In genomic region chr3:153115326-153115725, GRCh38 we compare ENCODE assay signal across 33 cellular contexts. TPM values are rescaled to one million over a fixed set of nuclear protein-coding genes. Genes with fewer than 3 reads are reported as not detected.
A peak's percentile ranks its signal among the peaks of the same experiment; 100 is the strongest.
DNase-seq lines count a peak whose midpoint lies in the region; ATAC-seq and TF ChIP-seq lines count a peak whose summit lies in the region.
"Had no signal": no experiment of that assay in that cellular context is flagged by ENCODE, and none has a peak within 500 bp of the region (broad histone marks: within the 10 kb centered on the region; RNA-seq: fewer than 3 reads in every experiment).

No MANE protein-coding gene starts in this region.

- intact Hi-C loops in ovary (cut with DNase I): no loop called here

- H3K36me3 Mint-ChIP-seq in activated naive CD4-positive, alpha-beta T cell treated with anti-CD3 and anti-CD28 coated beads, Interleukin-2, amount 50 U/mL, for 24 hours: no peaks in the 10 kb centered on the region
- no peaks in the 10 kb centered on the region for H3K36me3 Mint-ChIP-seq in activated naive CD4-positive, alpha-beta T cell treated with anti-CD3 and anti-CD28 coated beads, Interleukin-2, amount 10 ng/mL, durations not matched to agents 7 days and 5 days
- H3K36me3 Mint-ChIP-seq in T-helper 17 cell (ENCODE audit: low read depth): peaks cover 2% of the 10 kb centered on the region
- H3K36me3 Mint-ChIP-seq: CD14-positive monocyte; CD4-positive, alpha-beta memory T cell; CD4-positive, CD25-positive, alpha-beta regulatory T cell; CD8-positive, alpha-beta memory T cell; CD8-positive, alpha-beta T cell had no signal

- H3K9me3 ChIP-seq in T-helper 17 cell (ENCODE audit: control insufficient read depth, low read length, poor library complexity, severe bottlenecking): peaks cover 3% of the 10 kb centered on the region
- no peaks in the 10 kb centered on the region for H3K9me3 ChIP-seq in ovary
- H3K9me3 ChIP-seq: A549; BE2C; BLaER1; BLaER1 treated with 17β-estradiol and CSF1 and Interleukin-3, amounts not matched to agents 10 nM and 100 nM; Caco-2 had no signal

- H3K9me3 Mint-ChIP-seq in activated naive CD4-positive, alpha-beta T cell treated with anti-CD3 and anti-CD28 coated beads, Interleukin-2, amount 50 U/mL, for 24 hours: no peaks in the 10 kb centered on the region
- peaks cover 2% of the 10 kb centered on the region for H3K9me3 Mint-ChIP-seq in activated naive CD4-positive, alpha-beta T cell treated with anti-CD3 and anti-CD28 coated beads, Interleukin-2, amount 10 ng/mL, durations not matched to agents 7 days and 5 days
- H3K9me3 Mint-ChIP-seq: CD4-positive, alpha-beta memory T cell; CD4-positive, alpha-beta T cell; CD8-positive, alpha-beta T cell had no signal

- H3K27me3 Mint-ChIP-seq in activated naive CD4-positive, alpha-beta T cell treated with anti-CD3 and anti-CD28 coated beads, Interleukin-2, amount 50 U/mL, for 24 hours: no peaks in the 10 kb centered on the region
- H3K27me3 Mint-ChIP-seq in activated naive CD4-positive, alpha-beta T cell treated with anti-CD3 and anti-CD28 coated beads, Interleukin-2, amount 10 ng/mL, durations not matched to agents 7 days and 5 days: peaks cover 4% of the 10 kb centered on the region
- no peaks in the 10 kb centered on the region for H3K27me3 Mint-ChIP-seq in T-helper 17 cell

- H3K4me3 Mint-ChIP-seq in activated naive CD4-positive, alpha-beta T cell treated with anti-CD3 and anti-CD28 coated beads, Interleukin-2, amount 50 U/mL, for 24 hours: no peak overlapping the region
- no peak overlapping the region for H3K4me3 Mint-ChIP-seq in activated naive CD4-positive, alpha-beta T cell treated with anti-CD3 and anti-CD28 coated beads, Interleukin-2, amount 10 ng/mL, durations not matched to agents 7 days and 5 days
- H3K4me3 Mint-ChIP-seq in T-helper 17 cell: no peak overlapping the region
- H3K4me3 Mint-ChIP-seq: B cell; CD14-positive monocyte; CD4-positive, alpha-beta memory T cell; CD4-positive, alpha-beta T cell; CD4-positive, CD25-positive, alpha-beta regulatory T cell; CD8-positive, alpha-beta memory T cell; CD8-positive, alpha-beta T cell had no signal

- H3K27ac ChIP-seq in ovary: no peak overlapping the region
- H3K27ac ChIP-seq: 22Rv1; A549; BLaER1; BLaER1 treated with 17β-estradiol and CSF1 and Interleukin-3, amounts not matched to agents 10 nM and 100 nM; C4-2B had no signal

- WGBS in ovary, 3 donors: 88 to 93% (median 91%) methylated on average over 4 of the region's 4 CpGs

- CTCF ChIA-PET in activated naive CD4-positive, alpha-beta T cell treated with anti-CD3 and anti-CD28 coated beads, Interleukin-2, amount 10 ng/mL, durations not matched to agents 7 days and 5 days (lab: Charles Lee): interaction anchor here (0.7 kb wide), 1 partner anchor 555 kb away, joined by 3 read pairs; no protein-coding TSS in a partner anchor

- no peak for TF ChIP-seq CTCF in ovary (IDR thresholded peaks at IDR 0.05)

- no peaks in the 10 kb centered on the region for H3K36me3 ChIP-seq in ovary
- H3K36me3 ChIP-seq: BE2C; BLaER1; BLaER1 treated with 17β-estradiol and CSF1 and Interleukin-3, amounts not matched to agents 10 nM and 100 nM had no signal

- peak overlapping the region; percentile 23 for H3K27ac Mint-ChIP-seq in activated naive CD4-positive, alpha-beta T cell treated with anti-CD3 and anti-CD28 coated beads, Interleukin-2, amount 50 U/mL, for 24 hours
- H3K27ac Mint-ChIP-seq in activated naive CD4-positive, alpha-beta T cell treated with anti-CD3 and anti-CD28 coated beads, Interleukin-2, amount 10 ng/mL, durations not matched to agents 7 days and 5 days: no peak overlapping the region
- peak overlapping the region; percentile 14 for H3K27ac Mint-ChIP-seq in T-helper 17 cell
- H3K27ac Mint-ChIP-seq: B cell; CD14-positive monocyte; CD4-positive, alpha-beta memory T cell; CD4-positive, alpha-beta T cell; CD4-positive, CD25-positive, alpha-beta regulatory T cell; CD8-positive, alpha-beta memory T cell; CD8-positive, alpha-beta T cell had no signal

- ATAC-seq in T-helper 17 cell: no peak
- ATAC-seq: A549; CD8-positive, alpha-beta T cell had no signal

- no peaks in the 10 kb centered on the region for H3K27me3 ChIP-seq in ovary
- H3K27me3 ChIP-seq: BE2C; BLaER1; BLaER1 treated with 17β-estradiol and CSF1 and Interleukin-3, amounts not matched to agents 10 nM and 100 nM had no signal

- no peak for TF ChIP-seq EP300 in ovary (IDR thresholded peaks at IDR 0.05)

- no peak for DNase-seq in activated naive CD4-positive, alpha-beta T cell treated with anti-CD3 and anti-CD28 coated beads, Interleukin-2, amount 10 ng/mL, durations not matched to agents 7 days and 5 days
- DNase-seq in T-helper 17 cell (no peak), dermis microvascular lymphatic vessel endothelial cell (ENCODE audit: low read depth in 2 of 2) (peak; percentile 17 to 55), ovary (no peak), middle frontal gyrus (ENCODE audit: extremely low spot score, low spot score) (no peak)
- DNase-seq: 8988T; ACHN; AML-193; BE2C; C1 segment of cervical spinal cord; Caco-2; Calu3; CD4-positive, alpha-beta memory T cell; CD4-positive, alpha-beta T cell; CD4-positive, CD25-positive, alpha-beta regulatory T cell; CD8-positive, alpha-beta memory T cell; CD8-positive, alpha-beta T cell; COR-L47; DMS 273 treated with DMSO at 0.1 percent for 48 hours; DMS153; DMS53; DMS79; DMS79 treated with DMSO at 0.1 percent for 48 hours; DND-41; EL had no signal

- no peak for TF ChIP-seq POLR2A in ovary (IDR thresholded peaks at IDR 0.05)

- H3K4me1 Mint-ChIP-seq in activated naive CD4-positive, alpha-beta T cell treated with anti-CD3 and anti-CD28 coated beads, Interleukin-2, amount 50 U/mL, for 24 hours: no peaks in the 10 kb centered on the region
- H3K4me1 Mint-ChIP-seq in activated naive CD4-positive, alpha-beta T cell treated with anti-CD3 and anti-CD28 coated beads, Interleukin-2, amount 10 ng/mL, durations not matched to agents 7 days and 5 days: no peaks in the 10 kb centered on the region
- peaks cover 2% of the 10 kb centered on the region for H3K4me1 Mint-ChIP-seq in T-helper 17 cell
- H3K4me1 Mint-ChIP-seq: B cell; CD4-positive, alpha-beta memory T cell; CD8-positive, alpha-beta memory T cell had no signal

- no peak overlapping the region for H3K4me3 ChIP-seq in ovary
- H3K4me3 ChIP-seq: A549; BLaER1; BLaER1 treated with 17β-estradiol and CSF1 and Interleukin-3, amounts not matched to agents 10 nM and 100 nM had no signal

- no peaks in the 10 kb centered on the region for H3K4me1 ChIP-seq in ovary (ENCODE audit: insufficient read depth)
- H3K4me1 ChIP-seq: A549; BE2C; BLaER1; BLaER1 treated with 17β-estradiol and CSF1 and Interleukin-3, amounts not matched to agents 10 nM and 100 nM; Caco-2 had no signal

RNA-seq across cellular contexts. Expression of gene RAP2B, which starts 46.7 kb away (rescaled TPM):
- 10 to 100 TPM; 19.7 to 34.3 TPM for total RNA-seq in T-helper 17 cell
- 21.6 and 22.1 TPM in 2 replicates for total RNA-seq in dermis microvascular lymphatic vessel endothelial cell
- 10 to 100 TPM in 4 of 7 donors, 1 to 10 TPM in 3; 6.4 to 14.1 (median 11.5) TPM for total RNA-seq in ovary
- 1 to 10 TPM; 5.5 to 5.9 TPM for polyA plus RNA-seq in ovary

Comparison
In these comparisons a context has a peak if more than half of its experiments do, and no peak if none do; other contexts are left out.
1. DNase-seq: peak in dermis microvascular lymphatic vessel endothelial cell (2 of 2); none in activated naive CD4-positive, alpha-beta T cell treated with anti-CD3 and anti-CD28 coated beads, Interleukin-2, amount 10 ng/mL, durations not matched to agents 7 days and 5 days (single experiment), T-helper 17 cell (0 of 3), ovary (0 of 5) and middle frontal gyrus (single experiment).